In the genomic region with DNA sequence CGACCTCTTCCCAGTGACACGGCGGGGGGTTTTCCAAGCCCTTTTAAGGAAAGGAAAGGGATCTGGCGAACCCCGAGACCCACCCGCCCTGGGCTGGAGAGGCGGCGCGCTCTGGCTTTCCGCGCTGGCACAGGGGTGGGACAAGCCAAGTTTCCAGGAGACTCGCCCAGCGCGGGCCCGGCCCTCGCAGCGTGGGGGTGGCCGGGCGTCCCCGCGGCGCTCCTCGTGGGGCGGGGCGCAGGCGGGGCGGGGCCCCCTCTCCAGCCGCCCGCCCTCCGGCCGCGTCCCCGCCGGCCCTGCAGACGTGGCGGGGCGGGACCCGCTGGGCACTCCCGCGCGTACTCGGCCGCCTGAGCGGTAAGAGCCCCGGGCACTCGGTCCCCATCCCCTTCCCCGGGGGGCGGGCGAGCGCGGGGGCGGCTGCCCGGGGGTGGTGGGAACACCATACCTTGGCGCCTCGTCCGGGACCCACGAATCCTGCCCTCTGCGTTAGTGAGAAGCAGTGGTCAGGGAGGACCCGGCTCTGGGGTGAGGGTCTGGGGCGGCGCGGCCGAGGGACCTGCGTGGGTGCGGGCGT, we compare ENCODE assay signal across 9 cellular contexts. TPM values are rescaled to one million over a fixed set of nuclear protein-coding genes. Genes with fewer than 3 reads are reported as not detected.
A peak's percentile ranks its signal among the peaks of the same experiment; 100 is the strongest.
DNase-seq lines count a peak whose midpoint lies in the region; ATAC-seq and TF ChIP-seq lines count a peak whose summit lies in the region.
"Had no signal": no experiment of that assay in that cellular context is flagged by ENCODE, and none has a peak within 500 bp of the region (broad histone marks: within the 10 kb centered on the region; RNA-seq: fewer than 3 reads in every experiment).

A gene (plus strand): TSS at position 329 of the 577 bp plus-strand sequence. CDS start 10,273 bp downstream, outside the sequence.

- H3F3A ChIP-seq in OCI-LY1 (ENCODE audit: insufficient read depth, low read length), result no peaks in the 10 kb centered on the region

- peaks cover 27% of the 10 kb centered on the region for H3K4me1 ChIP-seq in OCI-LY1 (ENCODE audit: insufficient read depth, low read length, severe bottlenecking)
- H3K4me1 ChIP-seq in cardiac muscle cell (ENCODE audit: low read depth), result peaks cover 7% of the 10 kb centered on the region

- H3K9ac ChIP-seq in OCI-LY1 (ENCODE audit: low read length), result peak within 1 kb of the TSS; percentile 76

- no peaks in the 10 kb centered on the region for H3K79me2 ChIP-seq in OCI-LY1 (ENCODE audit: insufficient read depth, low read length)

- no peaks in the 10 kb centered on the region for H3K9me3 ChIP-seq in OCI-LY1 (ENCODE audit: low read length)
- H3K9me3 ChIP-seq in cardiac muscle cell (ENCODE audit: low read depth), result no peaks in the 10 kb centered on the region

- H4K20me1 ChIP-seq in OCI-LY1 (ENCODE audit: insufficient read depth, low read length), result no peaks in the 10 kb centered on the region

- no peaks in the 10 kb centered on the region for H3K9me2 ChIP-seq in OCI-LY1 (ENCODE audit: low read depth, low read length)

- DNase-seq in amniotic epithelial cell (ENCODE audit: low read depth) (peak; percentile 64), cardiac muscle cell (ENCODE audit: low read depth in 1 of 2, low spot score in 1 of 2) (peak; percentile 88 to 91), occipital lobe (lab: John Stamatoyannopoulos, UW) (peak; percentile 30)
- DNase-seq in effector CD4-positive, alpha-beta T cell, result no peak

- H3K4me3 ChIP-seq in OCI-LY1 (ENCODE audit: low read depth, low read length, poor library complexity, severe bottlenecking) (peak within 1 kb of the TSS; percentile 78), cardiac muscle cell (peak within 1 kb of the TSS; percentile 44)

- H3K4me2 ChIP-seq in OCI-LY1 (ENCODE audit: low read length), result peak within 1 kb of the TSS; percentile 95

- H3K36me3 ChIP-seq in OCI-LY1 (ENCODE audit: insufficient read depth, low read length) (no peaks in the 10 kb centered on the region), cardiac muscle cell (no peaks in the 10 kb centered on the region)

- ATAC-seq in GM18861 (IDR thresholded peaks at IDR 0.05; ENCODE audit: unreplicated experiment) (peak; percentile 53), HG03066 (IDR thresholded peaks at IDR 0.05; ENCODE audit: low read depth, unreplicated experiment) (peak; percentile 93)

- H3K27ac ChIP-seq in C4-2B, result peak within 1 kb of the TSS; percentile 83
- peak within 1 kb of the TSS; percentile 41 for H3K27ac ChIP-seq in OCI-LY1 (ENCODE audit: low read depth, low read length, poor library complexity, severe bottlenecking)
- H3K27ac ChIP-seq in cardiac muscle cell, result peak within 1 kb of the TSS; percentile 77

- H2AFZ ChIP-seq in OCI-LY1 (ENCODE audit: low read length), result peak within 1 kb of the TSS; percentile 4; the same call in 1 of the 2 replicates

- H3K27me3 ChIP-seq in OCI-LY1 (ENCODE audit: insufficient read depth, low read length), result no peaks in the 10 kb centered on the region
- no peaks in the 10 kb centered on the region for H3K27me3 ChIP-seq in cardiac muscle cell

- TF ChIP-seq CTCF in C4-2B (conservative IDR thresholded peaks at IDR 0.05) (no peak), OCI-LY1 (IDR thresholded peaks at IDR 0.05; ENCODE audit: low read length) (no peak), cardiac muscle cell (IDR thresholded peaks at IDR 0.05; ENCODE audit: low read depth, low read length) (no peak)

RNA-seq across cellular contexts. Expression of the gene that starts here (rescaled TPM):
- 39.9 and 46.8 TPM in 2 replicates for total RNA-seq in cardiac muscle cell
- polyA plus RNA-seq in cardiac muscle cell, result 32.2 and 33.1 TPM in 2 replicates
- 10.9 TPM for total RNA-seq in occipital lobe
- total RNA-seq: activated CD8-positive, alpha-beta memory T cell treated with anti-CD3 and anti-CD28 coated beads for 36 hours had no signal
